In the genomic region with DNA sequence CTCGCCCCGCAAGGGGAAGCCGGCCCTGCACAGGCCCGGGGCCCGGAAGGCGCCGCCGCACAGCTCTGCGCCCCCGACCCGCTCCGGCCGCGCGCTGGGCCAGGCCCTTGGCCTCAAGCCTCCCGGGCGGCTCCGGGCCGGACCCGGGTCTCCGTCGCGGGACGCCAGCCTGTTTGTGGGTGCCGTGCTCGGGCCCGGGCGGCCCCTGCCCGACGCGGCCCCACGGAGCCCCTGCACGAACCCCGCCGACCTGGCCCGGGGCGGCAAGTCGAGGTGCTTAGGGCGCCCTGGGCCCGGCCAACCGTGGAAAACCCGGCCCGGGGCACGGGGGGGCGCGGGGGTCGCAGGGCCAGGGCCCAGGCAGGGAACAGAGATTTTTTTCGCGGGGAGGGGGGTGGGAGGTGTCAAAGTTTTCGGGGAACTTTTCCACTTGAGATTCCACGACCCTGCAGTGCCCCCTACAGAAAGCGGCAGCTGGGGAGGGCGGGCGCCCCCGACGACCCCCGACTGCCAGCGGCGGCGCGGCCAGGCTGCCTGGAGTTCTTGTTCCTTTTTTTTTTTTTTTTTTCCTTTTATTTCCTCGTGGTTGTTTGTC, we compare ENCODE assay signal across 7 cellular contexts. TPM values are rescaled to one million over a fixed set of nuclear protein-coding genes. Genes with fewer than 3 reads are reported as not detected.
DNase-seq lines count a peak whose midpoint lies in the region; ATAC-seq, FAIRE-seq and TF ChIP-seq lines count a peak whose summit lies in the region.

No MANE protein-coding gene starts in this region.

- H3K27me3 Mint-ChIP-seq in activated T-cell treated with anti-CD3 and anti-CD28 coated beads, Interleukin-2, amount 50 U/mL, for 24 hours, result no peaks in the 10 kb centered on the region

- H3K27ac Mint-ChIP-seq in activated T-cell treated with anti-CD3 and anti-CD28 coated beads, Interleukin-2, amount 50 U/mL, for 24 hours, result peak overlapping the region; percentile 99

- peak; percentile 78 for DNase-seq in activated T-cell treated with anti-CD3 and anti-CD28 coated beads, Interleukin-2, amount 50 U/mL, for 24 hours
- DNase-seq in fibroblast of villous mesenchyme (ENCODE audit: low read depth), result no peak
- peak; percentile 15 to 77 (median 42) for DNase-seq in pancreas
- DNase-seq in hepatic stellate cell (ENCODE audit: low spot score), result no peak
- DNase-seq in SHP77 treated with DMSO at 0.1 percent for 48 hours (lab: John Stamatoyannopoulos, UW), result no peak

- ATAC-seq in GM18907 (IDR thresholded peaks at IDR 0.05; ENCODE audit: unreplicated experiment) (peak; percentile 1), pancreas (peak; percentile 9 to 48 (median 20))

- H3K27ac ChIP-seq in HUES6 (ENCODE audit: low read depth, low read length) (peak overlapping the region; percentile 92; the same call in 1 of the 2 replicates), pancreas (peak overlapping the region; percentile 81 to 96 (median 88))

- intact Hi-C loops in pancreas (cut with DNase I), result no loop called here

- H3K4me3 ChIP-seq in HUES6 (ENCODE audit: low read depth, low read length) (peak overlapping the region; percentile 72), fibroblast of villous mesenchyme (ENCODE audit: low read depth, low read length) (peak overlapping the region; percentile 81), pancreas (peak overlapping the region; percentile 77 to 99 (median 90))

- H3K4me1 Mint-ChIP-seq in activated T-cell treated with anti-CD3 and anti-CD28 coated beads, Interleukin-2, amount 50 U/mL, for 24 hours (ENCODE audit: low read depth), result peaks cover 32% of the 10 kb centered on the region

- no peaks in the 10 kb centered on the region for H3K9me3 ChIP-seq in HUES6 (ENCODE audit: control insufficient read depth, insufficient read depth, low read depth, low read length)
- no peaks in the 10 kb centered on the region for H3K9me3 ChIP-seq in pancreas

- peak overlapping the region; percentile 98 for H3K4me3 Mint-ChIP-seq in activated T-cell treated with anti-CD3 and anti-CD28 coated beads, Interleukin-2, amount 50 U/mL, for 24 hours

- no peak for TF ChIP-seq CTCF in fibroblast of villous mesenchyme (IDR thresholded peaks at IDR 0.05; ENCODE audit: insufficient read depth, low read depth, low read length)
- no peak for TF ChIP-seq CTCF in pancreas (IDR thresholded peaks at IDR 0.05)

- WGBS in pancreas, 2 donors, result 2% methylated on average over 36 to 62 of the region's 62 CpGs

- H3K36me3 Mint-ChIP-seq in activated T-cell treated with anti-CD3 and anti-CD28 coated beads, Interleukin-2, amount 50 U/mL, for 24 hours (ENCODE audit: low read depth), result peaks cover 36% of the 10 kb centered on the region

- H3K27me3 ChIP-seq in HUES6 (ENCODE audit: control insufficient read depth, insufficient read depth, low read length), result no peaks in the 10 kb centered on the region
- no peaks in the 10 kb centered on the region for H3K27me3 ChIP-seq in pancreas

- H3K9me3 Mint-ChIP-seq in activated T-cell treated with anti-CD3 and anti-CD28 coated beads, Interleukin-2, amount 50 U/mL, for 24 hours, result no peaks in the 10 kb centered on the region

- peaks cover 34% of the 10 kb centered on the region for H3K4me1 ChIP-seq in HUES6 (ENCODE audit: control insufficient read depth, insufficient read depth, low read length)
- H3K4me1 ChIP-seq in pancreas, result peaks cover 7 to 20% (median 18%) of the 10 kb centered on the region in 3 donors

- FAIRE-seq in pancreas (lab: Jason Lieb, UNC), result no peak

- H3K36me3 ChIP-seq in HUES6 (ENCODE audit: control insufficient read depth, insufficient read depth, low read length) (no peaks in the 10 kb centered on the region), pancreas (no peaks in the 10 kb centered on the region)

- H3K9ac ChIP-seq in HUES6 (ENCODE audit: low read length), result peak overlapping the region; percentile 90

RNA-seq across cellular contexts. Expression of a gene that starts 0.8 kb away (rescaled TPM):
- total RNA-seq in fibroblast of villous mesenchyme (25.4 and 34.1 TPM in 2 replicates), pancreas (10 to 100 TPM; 17.9 to 33.4 (median 20.9) TPM)
- 10 to 100 TPM; 58.5 to 67.0 TPM for polyA plus RNA-seq in pancreas

RNA-seq across cellular contexts. Expression of a gene that starts 42.3 kb away (rescaled TPM):
- total RNA-seq in fibroblast of villous mesenchyme (23.7 and 32.5 TPM in 2 replicates), pancreas (10 to 100 TPM; 12.4 to 18.1 (median 17.3) TPM)
- polyA plus RNA-seq in pancreas, result 10 to 100 TPM; 73.8 to 77.8 TPM

Comparison
In these comparisons a context has a peak if more than half of its experiments do, and no peak if none do; other contexts are left out.
1. DNase-seq: peak in activated T-cell treated with anti-CD3 and anti-CD28 coated beads, Interleukin-2, amount 50 U/mL, for 24 hours (single experiment) and pancreas (6 of 6); none in fibroblast of villous mesenchyme (single experiment), hepatic stellate cell (single experiment) and SHP77 treated with DMSO at 0.1 percent for 48 hours (single experiment).
2. Peak in every context shown above with its lines, with median percentiles within 50 percentile points of each other: H3K4me3 ChIP-seq.